Comparison of ENCODE assay signal across 26 cellular contexts in genomic region chr2:235903803-235904637, GRCh38.
DNase-seq lines count a peak whose midpoint lies in the region; ATAC-seq and TF ChIP-seq lines count a peak whose summit lies in the region.
"Had no signal": no experiment of that assay in that cellular context is flagged by ENCODE, and none has a peak within 500 bp of the region (broad histone marks: within the 10 kb centered on the region; RNA-seq: fewer than 3 reads in every experiment).

No MANE protein-coding gene starts in this region.

- no peak for TF ChIP-seq CTCF in nephron progenitor cell (IDR thresholded peaks at IDR 0.05)

- H3K9me3 Mint-ChIP-seq in nephron progenitor cell: no peaks in the 10 kb centered on the region
- H3K9me3 Mint-ChIP-seq: activated T-cell treated with anti-CD3 and anti-CD28 coated beads, Interleukin-2, amount 50 U/mL, for 72 hours; mesothelial cell of epicardium had no signal

- no peak overlapping the region for H3K27ac Mint-ChIP-seq in nephron progenitor cell
- H3K27ac Mint-ChIP-seq: activated CD8-positive, alpha-beta memory T cell treated with anti-CD3 and anti-CD28 coated beads, Interleukin-2, amount 10 ng/mL, durations not matched to agents 7 days and 5 days; activated T-cell treated with anti-CD3 and anti-CD28 coated beads, Interleukin-2, amount 50 U/mL, for 72 hours; CD4-positive, alpha-beta memory T cell; mesothelial cell of epicardium; naive thymus-derived CD4-positive, alpha-beta T cell had no signal

- H3K4me1 Mint-ChIP-seq in nephron progenitor cell: peaks cover 68% of the 10 kb centered on the region
- H3K4me1 Mint-ChIP-seq: activated CD8-positive, alpha-beta memory T cell treated with anti-CD3 and anti-CD28 coated beads, Interleukin-2, amount 10 ng/mL, durations not matched to agents 7 days and 5 days; CD4-positive, alpha-beta memory T cell had no signal

- peak in 2 of 3 experiments; percentile 44 to 80 for DNase-seq in NCI-H1417 (lab: John Stamatoyannopoulos, UW)
- DNase-seq in NCI-H1417 treated with DMSO at 0.1 percent for 48 hours (lab: John Stamatoyannopoulos, UW): no peak
- DNase-seq in NCI-H128 (lab: John Stamatoyannopoulos, UW; ENCODE audit: unreplicated experiment): peak; percentile 9
- DNase-seq in NCI-H69 (lab: John Stamatoyannopoulos, UW): peak; percentile 60
- no peak for DNase-seq in nephron progenitor cell
- DNase-seq in T1000 (lab: John Stamatoyannopoulos, UW): no peak
- DNase-seq in SHP77 (lab: John Stamatoyannopoulos, UW): no peak
- DNase-seq: 8988T; activated CD8-positive, alpha-beta memory T cell treated with anti-CD3 and anti-CD28 coated beads, Interleukin-2, amount 10 ng/mL, durations not matched to agents 7 days and 5 days; activated naive CD4-positive, alpha-beta T cell; activated T-cell treated with anti-CD3 and anti-CD28 coated beads, Interleukin-2, amount 50 U/mL, for 72 hours; CD4-positive, alpha-beta memory T cell; GDM1; islet precursor cell; left ventricle myocardium inferior; naive thymus-derived CD4-positive, alpha-beta T cell; NCI-H2029 treated with DMSO at 0.1 percent for 48 hours; NK-92 treated with Interleukin-12 subunit alpha and Interleukin-12 subunit beta, amount 100 ng/mL, for 24 hours; SHP77 treated with DMSO at 0.1 percent for 48 hours; small intestine; tibial artery; WERI-Rb-1 had no signal

- H3K4me3 Mint-ChIP-seq in nephron progenitor cell: peak overlapping the region; percentile 39
- H3K4me3 Mint-ChIP-seq: activated CD8-positive, alpha-beta memory T cell treated with anti-CD3 and anti-CD28 coated beads, Interleukin-2, amount 10 ng/mL, durations not matched to agents 7 days and 5 days; activated T-cell treated with anti-CD3 and anti-CD28 coated beads, Interleukin-2, amount 50 U/mL, for 72 hours; CD4-positive, alpha-beta memory T cell; mesothelial cell of epicardium; naive thymus-derived CD4-positive, alpha-beta T cell had no signal

- peaks cover 33% of the 10 kb centered on the region for H3K36me3 Mint-ChIP-seq in nephron progenitor cell (ENCODE audit: low read depth)
- H3K36me3 Mint-ChIP-seq: activated CD8-positive, alpha-beta memory T cell treated with anti-CD3 and anti-CD28 coated beads, Interleukin-2, amount 10 ng/mL, durations not matched to agents 7 days and 5 days; CD4-positive, alpha-beta memory T cell; naive thymus-derived CD4-positive, alpha-beta T cell had no signal

- no peak for ATAC-seq in GM18511 (IDR thresholded peaks at IDR 0.05; ENCODE audit: unreplicated experiment)
- ATAC-seq: activated CD8-positive, alpha-beta memory T cell treated with anti-CD3 and anti-CD28 coated beads, Interleukin-2, amount 10 ng/mL, durations not matched to agents 7 days and 5 days; activated T-cell treated with anti-CD3 and anti-CD28 coated beads, Interleukin-2, amount 50 U/mL, for 72 hours; HCT116; naive thymus-derived CD4-positive, alpha-beta T cell; Panc1 had no signal

- peaks cover 36% of the 10 kb centered on the region for H3K27me3 Mint-ChIP-seq in nephron progenitor cell (ENCODE audit: low read depth, poor library complexity)

Comparison
In these comparisons a context has a peak if more than half of its experiments do, and no peak if none do; other contexts are left out.
1. DNase-seq: peak in NCI-H1417 (2 of 3), NCI-H128 (single experiment) and NCI-H69 (single experiment); none in NCI-H1417 treated with DMSO at 0.1 percent for 48 hours (single experiment), nephron progenitor cell (single experiment), T1000 (single experiment) and SHP77 (0 of 2).